Comparison of ENCODE assay signal across 13 cellular contexts in genomic region chr21:45957986-45958610, GRCh38. TPM values are rescaled to one million over a fixed set of nuclear protein-coding genes. Genes with fewer than 3 reads are reported as not detected.
A peak's percentile ranks its signal among the peaks of the same experiment; 100 is the strongest.
DNase-seq lines count a peak whose midpoint lies in the region; ATAC-seq and TF ChIP-seq lines count a peak whose summit lies in the region.
"Had no signal": no experiment of that assay in that cellular context is flagged by ENCODE, and none has a peak within 500 bp of the region (broad histone marks: within the 10 kb centered on the region; RNA-seq: fewer than 3 reads in every experiment).

No MANE protein-coding gene starts in this region.

- H3K4me1 ChIP-seq in skeletal muscle tissue (ENCODE audit: control insufficient read depth in 3 of 3, insufficient read depth in 3 of 3, low read length in 3 of 3) (peaks cover 4 to 18% (median 6%) of the 10 kb centered on the region in 3 donors), body of pancreas (no peaks in the 10 kb centered on the region)
- H3K4me1 ChIP-seq: right lobe of liver had no signal

- intact Hi-C loops in body of pancreas (cut with DNase I) = no loop called here

- H3K27me3 ChIP-seq in skeletal muscle tissue (ENCODE audit: control insufficient read depth in 3 of 3, insufficient read depth in 3 of 3, low read length in 3 of 3) (peaks cover 5 to 14% (median 12%) of the 10 kb centered on the region in 3 donors), body of pancreas (no peaks in the 10 kb centered on the region)
- H3K27me3 ChIP-seq: BE2C, right lobe of liver had no signal

- H3K27ac ChIP-seq in skeletal muscle tissue (ENCODE audit: low read depth, low read length) = peak overlapping the region; percentile 25
- H3K27ac ChIP-seq in body of pancreas = no peak overlapping the region
- H3K27ac ChIP-seq: right lobe of liver had no signal

- TF ChIP-seq POLR2A in body of pancreas (IDR thresholded peaks at IDR 0.05) = no peak

- H3K9ac ChIP-seq in skeletal muscle tissue (ENCODE audit: low read depth in 1 of 3, low read length in 3 of 3) = no peak overlapping the region

- H3K9me3 ChIP-seq in skeletal muscle tissue (ENCODE audit: control insufficient read depth in 3 of 3, low read length in 3 of 3) = no peaks in the 10 kb centered on the region
- H3K9me3 ChIP-seq in body of pancreas = no peaks in the 10 kb centered on the region
- H3K9me3 ChIP-seq: BE2C, right lobe of liver had no signal

- no peak for TF ChIP-seq CTCF in body of pancreas (IDR thresholded peaks at IDR 0.05)

- DNase-seq in AG20443 (ENCODE audit: low spot score) (peak; percentile 90), dedifferentiated amniotic fluid mesenchymal stem cell (ENCODE audit: extremely low spot score) (peak; percentile 81), iris pigment epithelial cell (ENCODE audit: low read depth) (peak; percentile 33), SW 1271 (lab: John Stamatoyannopoulos, UW) (no peak), SKM-1 treated with dmso at 0.1 percent for 144 hours (lab: John Stamatoyannopoulos, UW; ENCODE audit: unreplicated experiment) (no peak), body of pancreas (no peak)
- DNase-seq in central memory CD4-positive, alpha-beta T cell = no peak
- DNase-seq: activated CD4-positive, alpha-beta T cell treated with anti-CD3 and anti-CD28 coated beads for 48 hours; BE2C; NCI-H2107; right lobe of liver had no signal

- H3K36me3 ChIP-seq in skeletal muscle tissue (ENCODE audit: control insufficient read depth in 3 of 3, insufficient read depth in 3 of 3, low read length in 3 of 3) (no peaks in the 10 kb centered on the region), body of pancreas (replicated peaks in 1 of 2; ENCODE audit: insufficient read depth in 1 of 2, low read depth in 2 of 2) (no peaks in the 10 kb centered on the region)
- H3K36me3 ChIP-seq: BE2C, right lobe of liver had no signal

- H3K4me3 ChIP-seq in skeletal muscle tissue (ENCODE audit: low read length in 3 of 3) (peak overlapping the region in 1 of 3 donors; percentile 24), body of pancreas (no peak overlapping the region)
- H3K4me3 ChIP-seq: right lobe of liver had no signal

- ATAC-seq in body of pancreas = no peak
- ATAC-seq: HCT116, right lobe of liver had no signal

- 49 to 52% methylated on average over 7 of the region's 7 CpGs for WGBS in body of pancreas, 2 donors

RNA-seq across cellular contexts. Expression of gene COL6A1, which starts 23.5 kb away (rescaled TPM):
- 270 TPM for total RNA-seq in skeletal muscle tissue
- 100 to 1,000 TPM; 112 to 314 TPM for total RNA-seq in body of pancreas

Comparison
In these comparisons a context has a peak if more than half of its experiments do, and no peak if none do; other contexts are left out.
1. DNase-seq: peak in AG20443 (single experiment), dedifferentiated amniotic fluid mesenchymal stem cell (single experiment) and iris pigment epithelial cell (single experiment); none in SW 1271 (0 of 2), SKM-1 treated with dmso at 0.1 percent for 144 hours (single experiment), central memory CD4-positive, alpha-beta T cell (single experiment) and body of pancreas (0 of 4).